In genomic region chr16:12826559-12826958, GRCh38 we compare ENCODE assay signal across 27 cellular contexts.
"Had no signal": no experiment of that assay in that cellular context is flagged by ENCODE, and none has a peak within 500 bp of the region (broad histone marks: within the 10 kb centered on the region; RNA-seq: fewer than 3 reads in every experiment).

No MANE protein-coding gene starts in this region.

- ATAC-seq: T-cell had no signal

- H3K9ac ChIP-seq: KMS-11 had no signal

- H3K36me3 Mint-ChIP-seq: activated naive CD4-positive, alpha-beta T cell treated with anti-CD3 and anti-CD28 coated beads, Interleukin-2, amount 10 ng/mL, durations not matched to agents 7 days and 5 days; T-cell had no signal

- H3K27ac Mint-ChIP-seq: activated B cell treated with CpG ODN at 0.5 μM for 24 hours; activated naive CD4-positive, alpha-beta T cell treated with anti-CD3 and anti-CD28 coated beads, Interleukin-2, amount 10 ng/mL, durations not matched to agents 7 days and 5 days; activated T-helper 1 cell treated with anti-CD3 and anti-CD28 coated beads, Interleukin-12 subunit alpha, Interleukin-12 subunit beta, Interleukin-2, Interleukin-4 antibody, amounts not matched to agents 30 ng/mL and 10 ng/mL and 1 ng/mL, durations not matched to agents 14 hours and 24 hours and 36 hours; T-cell had no signal

- H3K4me2 ChIP-seq: KMS-11 had no signal

- H3K27ac ChIP-seq: brain microvascular endothelial cell, KMS-11, SK-N-MC had no signal

- H3K9me3 Mint-ChIP-seq: activated B cell treated with CpG ODN at 0.5 μM for 24 hours; activated naive CD4-positive, alpha-beta T cell treated with anti-CD3 and anti-CD28 coated beads, Interleukin-2, amount 10 ng/mL, durations not matched to agents 7 days and 5 days; activated T-helper 1 cell treated with anti-CD3 and anti-CD28 coated beads, Interleukin-12 subunit alpha, Interleukin-12 subunit beta, Interleukin-2, Interleukin-4 antibody, amounts not matched to agents 30 ng/mL and 10 ng/mL and 1 ng/mL, durations not matched to agents 14 hours and 24 hours and 36 hours; T-cell had no signal

- H3K9me3 ChIP-seq: MG63 had no signal

- H3K36me3 ChIP-seq: brain microvascular endothelial cell, MG63 had no signal

- H3K4me3 Mint-ChIP-seq: activated B cell treated with CpG ODN at 0.5 μM for 24 hours; activated naive CD4-positive, alpha-beta T cell treated with anti-CD3 and anti-CD28 coated beads, Interleukin-2, amount 10 ng/mL, durations not matched to agents 7 days and 5 days; activated T-helper 1 cell treated with anti-CD3 and anti-CD28 coated beads, Interleukin-12 subunit alpha, Interleukin-12 subunit beta, Interleukin-2, Interleukin-4 antibody, amounts not matched to agents 30 ng/mL and 10 ng/mL and 1 ng/mL, durations not matched to agents 14 hours and 24 hours and 36 hours; T-cell had no signal

- DNase-seq: activated B cell treated with CpG ODN at 0.5 μM for 24 hours; activated CD4-positive, alpha-beta T cell treated with anti-CD3 and anti-CD28 coated beads for 48 hours; activated CD4-positive, alpha-beta T cell treated with anti-CD3 and anti-CD28 coated beads, Interleukin-2, amount 50 U/mL, for 4 hours; activated CD8-positive, alpha-beta memory T cell treated with anti-CD3 and anti-CD28 coated beads for 24 hours; activated effector memory CD4-positive, alpha-beta T cell treated with anti-CD3 and anti-CD28 coated beads, Interleukin-2, amount 50 U/mL, for 16 hours; activated naive CD4-positive, alpha-beta T cell treated with anti-CD3 and anti-CD28 coated beads, Interleukin-2, amount 10 ng/mL, durations not matched to agents 7 days and 5 days; brain microvascular endothelial cell; cerebellar nuclear complex; MG63; MV-4-11; NCI-H1092 treated with DMSO at 0.1 percent for 48 hours; NCI-H1417 treated with DMSO at 0.1 percent for 48 hours; NCI-H1694; NCI-H2029; NCI-H2107; NCI-H2171 treated with DMSO at 0.1 percent for 48 hours; NCI-H226; NCI-H526; NCI-H82; SIG-M5; T-cell; T-helper 2 cell; T1000 had no signal

- H3K4me1 Mint-ChIP-seq: activated B cell treated with CpG ODN at 0.5 μM for 24 hours; activated naive CD4-positive, alpha-beta T cell treated with anti-CD3 and anti-CD28 coated beads, Interleukin-2, amount 10 ng/mL, durations not matched to agents 7 days and 5 days; T-cell had no signal

- FAIRE-seq: TTC549 had no signal

- H3K27me3 ChIP-seq: brain microvascular endothelial cell had no signal

- H3K4me3 ChIP-seq: MG63, SK-N-MC had no signal
